1 cellular context compared by ENCODE assay signal in the genomic region with DNA sequence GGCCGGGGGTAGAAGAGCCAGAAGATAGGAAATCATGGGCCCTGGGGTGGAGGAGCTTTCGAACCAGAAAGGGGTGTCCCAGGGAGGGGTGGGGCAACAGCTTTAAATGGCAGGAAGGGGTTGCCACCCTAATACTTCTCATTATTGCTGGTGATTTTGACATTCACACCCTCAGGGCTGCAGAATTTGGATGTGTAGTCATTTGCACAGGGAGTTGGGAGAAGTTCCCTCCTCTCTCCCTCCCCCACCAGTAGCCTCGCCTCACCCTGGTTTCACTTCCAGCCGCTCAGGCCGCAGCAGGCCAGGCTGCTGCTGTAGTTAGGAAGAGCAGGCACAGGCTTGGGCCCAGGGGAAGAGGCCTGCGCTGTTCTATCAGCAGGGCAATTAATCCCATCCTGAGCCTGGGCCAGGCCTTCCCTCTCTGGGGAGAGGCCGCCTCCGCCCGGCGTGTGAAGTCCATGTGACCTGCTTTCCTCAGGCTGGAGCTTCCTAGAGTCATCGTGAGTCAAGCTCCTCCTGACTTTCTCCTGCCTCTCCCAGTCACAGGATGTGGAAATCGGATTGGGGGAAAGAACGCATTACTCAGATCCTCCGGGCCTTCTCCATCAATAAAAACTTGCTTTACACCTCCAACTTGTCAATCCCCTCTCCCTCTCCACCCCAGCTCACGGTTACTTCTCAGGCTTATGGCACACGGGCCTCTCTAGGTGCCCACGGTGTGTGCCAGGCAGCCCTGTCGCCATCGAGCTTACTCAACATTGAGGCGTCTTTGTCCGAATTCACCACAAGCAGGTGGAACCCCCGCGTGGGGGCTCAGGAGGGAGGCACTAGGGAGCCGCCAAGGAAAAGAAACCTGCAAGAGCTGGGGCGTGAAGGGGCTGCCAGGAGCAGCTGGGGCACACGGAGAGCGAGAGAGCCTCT.
TF ChIP-seq lines count a peak whose summit lies in the region.

No MANE protein-coding gene starts in this region.

TF ChIP-seq in K562, 482 proteins besides CTCF, POLR2A, EP300 and RAD21 (continued from another document):
- TF ChIP-seq SMAD4 (CRISPR knock-in tag; conservative IDR thresholded peaks at IDR 0.05) (peak; percentile 27), POLR2G (IDR thresholded peaks at IDR 0.05; ENCODE audit: low read depth, low read length) (peak; percentile 44; the same call in 1 of the 2 replicates), HLTF (IDR thresholded peaks at IDR 0.05) (no peak), SRF (CRISPR knock-in tag; IDR thresholded peaks at IDR 0.05) (no peak), FOXM1 (IDR thresholded peaks at IDR 0.05; ENCODE audit: low read depth) (no peak), FOXM1 (CRISPR knock-in tag; IDR thresholded peaks at IDR 0.05; ENCODE audit: low read depth) (no peak), CBX1 (IDR thresholded peaks at IDR 0.05; ENCODE audit: low read depth) (no peak), BRD9 (IDR thresholded peaks at IDR 0.05; ENCODE audit: low read depth, partially characterized antibody) (peak; percentile 54), MED1 (CRISPR knock-in tag; IDR thresholded peaks at IDR 0.05; ENCODE audit: borderline replicate concordance) (no peak), RB1 (IDR thresholded peaks at IDR 0.05; ENCODE audit: low read depth) (peak; percentile 11; the same call in 1 of the 2 replicates), ZNF263 (CRISPR knock-in tag; IDR thresholded peaks at IDR 0.05; ENCODE audit: borderline replicate concordance) (no peak), ZNF197 (CRISPR knock-in tag; IDR thresholded peaks at IDR 0.05; ENCODE audit: low read depth) (no peak)
- TF ChIP-seq, protein P1, sequence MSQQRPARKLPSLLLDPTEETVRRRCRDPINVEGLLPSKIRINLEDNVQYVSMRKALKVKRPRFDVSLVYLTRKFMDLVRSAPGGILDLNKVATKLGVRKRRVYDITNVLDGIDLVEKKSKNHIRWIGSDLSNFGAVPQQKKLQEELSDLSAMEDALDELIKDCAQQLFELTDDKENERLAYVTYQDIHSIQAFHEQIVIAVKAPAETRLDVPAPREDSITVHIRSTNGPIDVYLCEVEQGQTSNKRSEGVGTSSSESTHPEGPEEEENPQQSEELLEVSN (IDR thresholded peaks at IDR 0.05; ENCODE audit: borderline replicate concordance in 1 of 2, extremely low read depth in 1 of 2, insufficient read depth in 1 of 2, insufficient read length in 1 of 2, low read depth in 1 of 2, low read length in 1 of 2, poor library complexity in 1 of 2, severe bottlenecking in 1 of 2) = peak in 1 of 2 experiments; percentile 68
- TF ChIP-seq, protein P2, sequence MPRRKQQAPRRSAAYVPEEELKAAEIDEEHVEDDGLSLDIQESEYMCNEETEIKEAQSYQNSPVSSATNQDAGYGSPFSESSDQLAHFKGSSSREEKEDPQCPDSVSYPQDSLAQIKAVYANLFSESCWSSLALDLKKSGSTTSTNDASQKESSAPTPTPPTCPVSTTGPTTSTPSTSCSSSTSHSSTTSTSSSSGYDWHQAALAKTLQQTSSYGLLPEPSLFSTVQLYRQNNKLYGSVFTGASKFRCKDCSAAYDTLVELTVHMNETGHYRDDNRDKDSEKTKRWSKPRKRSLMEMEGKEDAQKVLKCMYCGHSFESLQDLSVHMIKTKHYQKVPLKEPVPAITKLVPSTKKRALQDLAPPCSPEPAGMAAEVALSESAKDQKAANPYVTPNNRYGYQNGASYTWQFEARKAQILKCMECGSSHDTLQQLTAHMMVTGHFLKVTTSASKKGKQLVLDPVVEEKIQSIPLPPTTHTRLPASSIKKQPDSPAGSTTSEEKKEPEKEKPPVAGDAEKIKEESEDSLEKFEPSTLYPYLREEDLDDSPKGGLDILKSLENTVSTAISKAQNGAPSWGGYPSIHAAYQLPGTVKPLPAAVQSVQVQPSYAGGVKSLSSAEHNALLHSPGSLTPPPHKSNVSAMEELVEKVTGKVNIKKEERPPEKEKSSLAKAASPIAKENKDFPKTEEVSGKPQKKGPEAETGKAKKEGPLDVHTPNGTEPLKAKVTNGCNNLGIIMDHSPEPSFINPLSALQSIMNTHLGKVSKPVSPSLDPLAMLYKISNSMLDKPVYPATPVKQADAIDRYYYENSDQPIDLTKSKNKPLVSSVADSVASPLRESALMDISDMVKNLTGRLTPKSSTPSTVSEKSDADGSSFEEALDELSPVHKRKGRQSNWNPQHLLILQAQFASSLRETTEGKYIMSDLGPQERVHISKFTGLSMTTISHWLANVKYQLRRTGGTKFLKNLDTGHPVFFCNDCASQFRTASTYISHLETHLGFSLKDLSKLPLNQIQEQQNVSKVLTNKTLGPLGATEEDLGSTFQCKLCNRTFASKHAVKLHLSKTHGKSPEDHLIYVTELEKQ (CRISPR knock-in tag; IDR thresholded peaks at IDR 0.05) = no peak
- TF ChIP-seq, protein P3, sequence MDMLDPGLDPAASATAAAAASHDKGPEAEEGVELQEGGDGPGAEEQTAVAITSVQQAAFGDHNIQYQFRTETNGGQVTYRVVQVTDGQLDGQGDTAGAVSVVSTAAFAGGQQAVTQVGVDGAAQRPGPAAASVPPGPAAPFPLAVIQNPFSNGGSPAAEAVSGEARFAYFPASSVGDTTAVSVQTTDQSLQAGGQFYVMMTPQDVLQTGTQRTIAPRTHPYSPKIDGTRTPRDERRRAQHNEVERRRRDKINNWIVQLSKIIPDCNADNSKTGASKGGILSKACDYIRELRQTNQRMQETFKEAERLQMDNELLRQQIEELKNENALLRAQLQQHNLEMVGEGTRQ (CRISPR knock-in tag; IDR thresholded peaks at IDR 0.05) = peak; percentile 48
- TF ChIP-seq, protein P4, sequence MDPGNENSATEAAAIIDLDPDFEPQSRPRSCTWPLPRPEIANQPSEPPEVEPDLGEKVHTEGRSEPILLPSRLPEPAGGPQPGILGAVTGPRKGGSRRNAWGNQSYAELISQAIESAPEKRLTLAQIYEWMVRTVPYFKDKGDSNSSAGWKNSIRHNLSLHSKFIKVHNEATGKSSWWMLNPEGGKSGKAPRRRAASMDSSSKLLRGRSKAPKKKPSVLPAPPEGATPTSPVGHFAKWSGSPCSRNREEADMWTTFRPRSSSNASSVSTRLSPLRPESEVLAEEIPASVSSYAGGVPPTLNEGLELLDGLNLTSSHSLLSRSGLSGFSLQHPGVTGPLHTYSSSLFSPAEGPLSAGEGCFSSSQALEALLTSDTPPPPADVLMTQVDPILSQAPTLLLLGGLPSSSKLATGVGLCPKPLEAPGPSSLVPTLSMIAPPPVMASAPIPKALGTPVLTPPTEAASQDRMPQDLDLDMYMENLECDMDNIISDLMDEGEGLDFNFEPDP (CRISPR knock-in tag; IDR thresholded peaks at IDR 0.05) = no peak
- TF ChIP-seq, protein P5, sequence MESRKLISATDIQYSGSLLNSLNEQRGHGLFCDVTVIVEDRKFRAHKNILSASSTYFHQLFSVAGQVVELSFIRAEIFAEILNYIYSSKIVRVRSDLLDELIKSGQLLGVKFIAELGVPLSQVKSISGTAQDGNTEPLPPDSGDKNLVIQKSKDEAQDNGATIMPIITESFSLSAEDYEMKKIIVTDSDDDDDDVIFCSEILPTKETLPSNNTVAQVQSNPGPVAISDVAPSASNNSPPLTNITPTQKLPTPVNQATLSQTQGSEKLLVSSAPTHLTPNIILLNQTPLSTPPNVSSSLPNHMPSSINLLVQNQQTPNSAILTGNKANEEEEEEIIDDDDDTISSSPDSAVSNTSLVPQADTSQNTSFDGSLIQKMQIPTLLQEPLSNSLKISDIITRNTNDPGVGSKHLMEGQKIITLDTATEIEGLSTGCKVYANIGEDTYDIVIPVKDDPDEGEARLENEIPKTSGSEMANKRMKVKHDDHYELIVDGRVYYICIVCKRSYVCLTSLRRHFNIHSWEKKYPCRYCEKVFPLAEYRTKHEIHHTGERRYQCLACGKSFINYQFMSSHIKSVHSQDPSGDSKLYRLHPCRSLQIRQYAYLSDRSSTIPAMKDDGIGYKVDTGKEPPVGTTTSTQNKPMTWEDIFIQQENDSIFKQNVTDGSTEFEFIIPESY (CRISPR knock-in tag; IDR thresholded peaks at IDR 0.05) = peak; percentile 11; the same call in 1 of the 2 replicates
